ENCODE assay signal across 18 cellular contexts in genomic region chr12:46471404-46471803, GRCh38.
DNase-seq lines count a peak whose midpoint lies in the region; ATAC-seq and TF ChIP-seq lines count a peak whose summit lies in the region.
"Had no signal": no experiment of that assay in that cellular context is flagged by ENCODE, and none has a peak within 500 bp of the region (broad histone marks: within the 10 kb centered on the region; RNA-seq: fewer than 3 reads in every experiment).

No MANE protein-coding gene starts in this region.

- H3K27ac Mint-ChIP-seq in activated naive CD8-positive, alpha-beta T cell treated with anti-CD3 and anti-CD28 coated beads, Interleukin-2, amount 10 ng/mL, durations not matched to agents 7 days and 5 days: no peak overlapping the region
- no peak overlapping the region for H3K27ac Mint-ChIP-seq in activated naive CD8-positive, alpha-beta T cell treated with anti-CD3 and anti-CD28 coated beads for 36 hours
- H3K27ac Mint-ChIP-seq: CD4-positive, alpha-beta T cell had no signal

- H3K9me3 Mint-ChIP-seq in activated naive CD8-positive, alpha-beta T cell treated with anti-CD3 and anti-CD28 coated beads, Interleukin-2, amount 10 ng/mL, durations not matched to agents 7 days and 5 days: peaks cover 2% of the 10 kb centered on the region
- no peaks in the 10 kb centered on the region for H3K9me3 Mint-ChIP-seq in activated naive CD8-positive, alpha-beta T cell treated with anti-CD3 and anti-CD28 coated beads for 36 hours
- H3K9me3 Mint-ChIP-seq: CD4-positive, alpha-beta T cell; H9 had no signal

- in situ Hi-C loops in IMR-90 (cut with MboI; ENCODE audit: low sequenced_read_pairs): no loop called here

- H3K36me3 ChIP-seq in IMR-90 (ENCODE audit: control insufficient read depth, insufficient read depth, low read length) (no peaks in the 10 kb centered on the region), smooth muscle cell (ENCODE audit: low read depth) (no peaks in the 10 kb centered on the region), vagina (no peaks in the 10 kb centered on the region)
- H3K36me3 ChIP-seq: BE2C had no signal

- H3K4me3 ChIP-seq in IMR-90 (ENCODE audit: insufficient read depth, low read depth, low read length) (no peak overlapping the region), smooth muscle cell (no peak overlapping the region), vagina (no peak overlapping the region)

- H3K79me1 ChIP-seq in IMR-90 (ENCODE audit: low read depth in 1 of 2, low read length in 2 of 2): peaks cover 18 to 29% of the 10 kb centered on the region in 2 experiments

- H3K4me3 Mint-ChIP-seq in activated naive CD8-positive, alpha-beta T cell treated with anti-CD3 and anti-CD28 coated beads, Interleukin-2, amount 10 ng/mL, durations not matched to agents 7 days and 5 days: peak overlapping the region; percentile 61
- no peak overlapping the region for H3K4me3 Mint-ChIP-seq in activated naive CD8-positive, alpha-beta T cell treated with anti-CD3 and anti-CD28 coated beads for 36 hours
- H3K4me3 Mint-ChIP-seq: CD4-positive, alpha-beta T cell; H9 had no signal

- H3K27ac ChIP-seq in IMR-90 (ENCODE audit: insufficient read depth, low read length): peak overlapping the region; percentile 65
- peak overlapping the region; percentile 26 for H3K27ac ChIP-seq in epithelial cell of prostate
- H3K27ac ChIP-seq in smooth muscle cell (ENCODE audit: low read depth): peak overlapping the region; percentile 95
- H3K27ac ChIP-seq in vagina: no peak overlapping the region

- no TSS peak for BruUV-seq in IMR-90 (replicated peaks; lab: Mats Ljungman, UMichigan)

- H3K9ac ChIP-seq in IMR-90 (ENCODE audit: low read depth, low read length): no peak overlapping the region
- H3K9ac ChIP-seq in smooth muscle cell (ENCODE audit: low read depth): no peak overlapping the region

- H3K4me2 ChIP-seq in IMR-90 (ENCODE audit: low read depth, low read length): no peak overlapping the region
- no peak overlapping the region for H3K4me2 ChIP-seq in smooth muscle cell

- H3K36me3 Mint-ChIP-seq in activated naive CD8-positive, alpha-beta T cell treated with anti-CD3 and anti-CD28 coated beads, Interleukin-2, amount 10 ng/mL, durations not matched to agents 7 days and 5 days: peaks cover 16% of the 10 kb centered on the region
- H3K36me3 Mint-ChIP-seq in activated naive CD8-positive, alpha-beta T cell treated with anti-CD3 and anti-CD28 coated beads for 36 hours: peaks cover 5% of the 10 kb centered on the region

- no peak for DNase-seq in activated naive CD8-positive, alpha-beta T cell treated with anti-CD3 and anti-CD28 coated beads, Interleukin-2, amount 10 ng/mL, durations not matched to agents 7 days and 5 days
- DNase-seq in activated naive CD8-positive, alpha-beta T cell treated with anti-CD3 and anti-CD28 coated beads for 36 hours: no peak
- no peak for DNase-seq in IMR-90
- DNase-seq in epithelial cell of prostate (ENCODE audit: low read depth, low spot score): no peak
- no peak for DNase-seq in smooth muscle cell (lab: John Stamatoyannopoulos, UW; ENCODE audit: unreplicated experiment)
- no peak for DNase-seq in stimulated activated CD4-positive, alpha-beta T cell treated with anti-CD3 and anti-CD28 coated beads, Interleukin-4, amount 100 ng/mL, for 1 hour
- DNase-seq in vagina (ENCODE audit: extremely low spot score in 2 of 2): no peak
- DNase-seq in DMS153 (lab: John Stamatoyannopoulos, UW): no peak
- DNase-seq: BE2C; CD4-positive, alpha-beta T cell; DMS79; H9; NCI-H1417 treated with DMSO at 0.1 percent for 48 hours; NCI-H1930; NCI-H2171; NCI-H446; NK-92 treated with Interleukin-12 subunit alpha and Interleukin-12 subunit beta, amount 100 ng/mL, for 24 hours; OCI-M1 had no signal

- no peaks in the 10 kb centered on the region for H3K27me3 ChIP-seq in IMR-90 (ENCODE audit: control insufficient read depth, insufficient read depth, low read length)
- H3K27me3 ChIP-seq in smooth muscle cell (ENCODE audit: low read depth): no peaks in the 10 kb centered on the region
- H3K27me3 ChIP-seq in vagina: no peaks in the 10 kb centered on the region
- H3K27me3 ChIP-seq: BE2C had no signal

- intact Hi-C loops in IMR-90 (cut with micrococcal nuclease) (loop anchor here (5.0 kb wide), 4 partner anchors 39 to 99 kb away; partner anchors contain the start of gene SLC38A2), vagina (cut with DNase I) (loop anchor here (10.0 kb wide), 1 partner anchor 87 kb away; no protein-coding TSS in a partner anchor)

- no peak overlapping the region for H2AK9ac ChIP-seq in IMR-90 (replicated peaks; ENCODE audit: low read depth, low read length, poor library complexity)

- peak overlapping the region; percentile 97 for H2AK5ac ChIP-seq in IMR-90 (ENCODE audit: low read depth, low read length)

- ATAC-seq in activated naive CD8-positive, alpha-beta T cell treated with anti-CD3 and anti-CD28 coated beads, Interleukin-2, amount 10 ng/mL, durations not matched to agents 7 days and 5 days (ENCODE audit: low read depth): no peak
- no peak for ATAC-seq in IMR-90 (ENCODE audit: low read depth)

- H2AFZ ChIP-seq in IMR-90 (replicated peaks; ENCODE audit: low read length, poor library complexity): no peak overlapping the region
- H2AFZ ChIP-seq in smooth muscle cell (ENCODE audit: low read depth): no peak overlapping the region

- no peaks in the 10 kb centered on the region for H4K20me1 ChIP-seq in IMR-90 (ENCODE audit: insufficient read depth, low read length)
- H4K20me1 ChIP-seq in smooth muscle cell (ENCODE audit: low read depth): no peaks in the 10 kb centered on the region

- peak overlapping the region; percentile 65 for H4K5ac ChIP-seq in IMR-90 (ENCODE audit: low read depth, low read length)

- H3K14ac ChIP-seq in IMR-90 (replicated peaks; ENCODE audit: low read depth, low read length): peak overlapping the region; percentile 61; the same call in 1 of the 2 replicates

- no peak for TF ChIP-seq CTCF in IMR-90 (conservative IDR thresholded peaks at IDR 0.05; ENCODE audit: low read depth, low read length)
- no peak for TF ChIP-seq CTCF in smooth muscle cell (IDR thresholded peaks at IDR 0.05; ENCODE audit: borderline replicate concordance, insufficient read depth, poor library complexity, severe bottlenecking)
- no peak for TF ChIP-seq CTCF in vagina (IDR thresholded peaks at IDR 0.05)

- H3K18ac ChIP-seq in IMR-90 (ENCODE audit: low read depth, low read length): peak overlapping the region; percentile 92

- no peak for TF ChIP-seq RAD21 in IMR-90 (IDR thresholded peaks at IDR 0.05; ENCODE audit: low read length)

- H2BK5ac ChIP-seq in IMR-90 (ENCODE audit: low read depth, low read length, poor library complexity, severe bottlenecking): peak overlapping the region; percentile 87

- WGBS in IMR-90 (ENCODE audit: extremely low coverage in 2 of 2, insufficient read length in 1 of 2), 2 experiments: no CpG with 5 or more reads among the region's 2 CpGs
- 97% methylated on average over 2 of the region's 2 CpGs for WGBS in smooth muscle cell (ENCODE audit: low lambda C conversion rate)

- no peaks in the 10 kb centered on the region for H3K27me3 Mint-ChIP-seq in activated naive CD8-positive, alpha-beta T cell treated with anti-CD3 and anti-CD28 coated beads, Interleukin-2, amount 10 ng/mL, durations not matched to agents 7 days and 5 days
- no peaks in the 10 kb centered on the region for H3K27me3 Mint-ChIP-seq in activated naive CD8-positive, alpha-beta T cell treated with anti-CD3 and anti-CD28 coated beads for 36 hours
- H3K27me3 Mint-ChIP-seq: CD4-positive, alpha-beta T cell had no signal

- H3K56ac ChIP-seq in IMR-90 (ENCODE audit: extremely low read depth, insufficient read depth, low read length): no peak overlapping the region

- H3K4me1 ChIP-seq in IMR-90 (ENCODE audit: control insufficient read depth, insufficient read depth, low read length) (peaks cover 16% of the 10 kb centered on the region), smooth muscle cell (ENCODE audit: low read depth) (peaks cover 18% of the 10 kb centered on the region), vagina (peaks cover 26% of the 10 kb centered on the region)

- no peaks in the 10 kb centered on the region for H3K9me3 ChIP-seq in IMR-90 (ENCODE audit: control insufficient read depth, insufficient read depth, low read length)
- H3K9me3 ChIP-seq in smooth muscle cell (replicated peaks; ENCODE audit: low read depth): no peaks in the 10 kb centered on the region
- H3K9me3 ChIP-seq in vagina: no peaks in the 10 kb centered on the region
- H3K9me3 ChIP-seq: BE2C had no signal

- H2BK20ac ChIP-seq in IMR-90 (ENCODE audit: low read depth, low read length): peak overlapping the region; percentile 97

- peak overlapping the region; percentile 12 to 90; a peak in 3 of 4 replicates for H4K8ac ChIP-seq in IMR-90 (ENCODE audit: low read depth in 2 of 2, low read length in 2 of 2)

- H3K9me1 ChIP-seq in IMR-90 (ENCODE audit: insufficient read depth, low read length): peaks cover 17% of the 10 kb centered on the region

- peak overlapping the region; percentile 74 for H3K23ac ChIP-seq in IMR-90 (ENCODE audit: low read depth, low read length)

- TF ChIP-seq POLR2A in IMR-90 (IDR thresholded peaks at IDR 0.05; ENCODE audit: low read depth, low read length): no peak
- TF ChIP-seq POLR2A in vagina (IDR thresholded peaks at IDR 0.05): no peak

- peaks cover 29% of the 10 kb centered on the region for H3F3A ChIP-seq in smooth muscle cell (ENCODE audit: low read depth)

- H2BK120ac ChIP-seq in IMR-90 (ENCODE audit: low read depth, low read length): peak overlapping the region; percentile 88

- CTCF ChIA-PET in IMR-90 (lab: Yijun Ruan, JAX): interaction anchor here (0.9 to 1.4 kb wide), 2 partner anchors 19 to 70 kb away, joined by 3 read pairs; no protein-coding TSS in a partner anchor

- no peaks in the 10 kb centered on the region for H3K79me2 ChIP-seq in smooth muscle cell (ENCODE audit: low read depth)

- peak overlapping the region; percentile 86 for H3K4ac ChIP-seq in IMR-90 (ENCODE audit: low read depth, low read length)

- H4K91ac ChIP-seq in IMR-90 (ENCODE audit: insufficient read depth, low read depth, low read length): peak overlapping the region; percentile 85

- dilution Hi-C loops in IMR-90 (cut with HindIII; ENCODE audit: low sequenced_read_pairs, unreplicated experiment): no loop called here

- POLR2A ChIA-PET in activated naive CD8-positive, alpha-beta T cell treated with anti-CD3 and anti-CD28 coated beads, Interleukin-2, amount 10 ng/mL, durations not matched to agents 7 days and 5 days (lab: Charles Lee): interaction anchor here (1.6 to 3.7 kb wide), 4 partner anchors 12 to 100 kb away, joined by 4 to 40 read pairs (median 22); no protein-coding TSS in a partner anchor
- POLR2A ChIA-PET in IMR-90 (lab: Charles Lee; ENCODE audit: unreplicated experiment): interaction anchor here (0.8 kb wide), 1 partner anchor 101 kb away, joined by 4 read pairs; no protein-coding TSS in a partner anchor

- H3K4me1 Mint-ChIP-seq in activated naive CD8-positive, alpha-beta T cell treated with anti-CD3 and anti-CD28 coated beads, Interleukin-2, amount 10 ng/mL, durations not matched to agents 7 days and 5 days: peaks cover 31% of the 10 kb centered on the region
- peaks cover 29% of the 10 kb centered on the region for H3K4me1 Mint-ChIP-seq in activated naive CD8-positive, alpha-beta T cell treated with anti-CD3 and anti-CD28 coated beads for 36 hours

- H2BK15ac ChIP-seq in IMR-90 (ENCODE audit: low read depth, low read length): peak overlapping the region; percentile 87; the same call in 2 of the 3 replicates

TF ChIP-seq in IMR-90, 13 proteins besides CTCF, POLR2A, EP300 and RAD21 (continues in another document):
- TF ChIP-seq NFE2L2 (IDR thresholded peaks at IDR 0.05; ENCODE audit: low read depth, low read length): no peak
